Comparison of ENCODE assay signal across 22 cellular contexts in the genomic region with DNA sequence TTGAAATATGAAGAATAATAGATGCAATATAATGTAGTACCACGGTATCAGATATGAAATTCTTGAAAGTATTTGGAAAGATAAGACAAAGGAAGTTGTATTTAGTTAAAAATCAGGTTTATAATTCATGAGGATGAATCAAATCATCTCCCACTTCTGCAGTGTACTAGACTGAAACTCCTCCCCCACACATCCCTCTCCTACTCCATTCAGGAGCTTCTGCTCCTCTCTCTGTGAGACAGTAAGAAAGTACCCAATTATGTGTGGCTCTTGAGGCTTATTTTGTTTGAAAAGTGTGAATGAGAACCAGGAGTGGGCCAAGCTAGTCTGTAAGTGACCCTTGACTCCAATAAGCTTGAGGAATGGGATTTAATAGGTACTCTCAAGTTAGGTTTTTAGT.
"Had no signal": no experiment of that assay in that cellular context is flagged by ENCODE, and none has a peak within 500 bp of the region (broad histone marks: within the 10 kb centered on the region; RNA-seq: fewer than 3 reads in every experiment).

No MANE protein-coding gene starts in this region.

- DNase-seq: activated CD4-positive, alpha-beta memory T cell treated with anti-CD3 and anti-CD28 coated beads, Interleukin-2, amount 10 ng/mL, durations not matched to agents 7 days and 5 days; activated CD4-positive, alpha-beta T cell treated with anti-CD3 and anti-CD28 coated beads, Interleukin-2, amount 10 ng/mL, durations not matched to agents 24 days and 14 days; activated CD4-positive, CD25-positive, alpha-beta regulatory T cell; activated naive CD4-positive, alpha-beta T cell treated with Interleukin-2 at 50 U/mL for 16 hours; aorta; effector CD4-positive, alpha-beta T cell; heart left ventricle; kidney; lower lobe of right lung; mesendoderm; naive B cell; occipital lobe; stimulated activated CD4-positive, alpha-beta T cell treated with anti-CD3 and anti-CD28 coated beads, Interleukin-2, amount 100 ng/mL, for 48 hours; stimulated activated CD8-positive, alpha-beta memory T cell treated with anti-CD3 and anti-CD28 coated beads, Interleukin-4, amount 100 ng/mL, for 48 hours; stimulated activated naive CD4-positive, alpha-beta T cell; SW 1271; T-helper 17 cell; upper lobe of left lung had no signal

- H3K9me3 ChIP-seq: heart left ventricle, lower lobe of right lung, thoracic aorta, upper lobe of left lung had no signal

- H3K27ac ChIP-seq: heart left ventricle, lower lobe of right lung, thoracic aorta, upper lobe of left lung had no signal

- H3K4me3 Mint-ChIP-seq: activated CD4-positive, alpha-beta memory T cell treated with anti-CD3 and anti-CD28 coated beads, Interleukin-2, amount 10 ng/mL, durations not matched to agents 7 days and 5 days; activated CD4-positive, alpha-beta T cell treated with anti-CD3 and anti-CD28 coated beads, Interleukin-2, amount 10 ng/mL, durations not matched to agents 24 days and 14 days; dendritic cell treated with granulocyte-macrophage colony-stimulating factor and Interleukin-4, amounts not matched to agents 40 ng/mL and 50 ng/mL, for 4 days; naive B cell; T-helper 17 cell had no signal

- H3K4me3 ChIP-seq: heart left ventricle, lower lobe of right lung, thoracic aorta, upper lobe of left lung had no signal

- H3K27ac Mint-ChIP-seq: activated CD4-positive, alpha-beta memory T cell treated with anti-CD3 and anti-CD28 coated beads, Interleukin-2, amount 10 ng/mL, durations not matched to agents 7 days and 5 days; activated CD4-positive, alpha-beta T cell treated with anti-CD3 and anti-CD28 coated beads, Interleukin-2, amount 10 ng/mL, durations not matched to agents 24 days and 14 days; brain; dendritic cell treated with granulocyte-macrophage colony-stimulating factor and Interleukin-4, amounts not matched to agents 40 ng/mL and 50 ng/mL, for 4 days; T-helper 17 cell had no signal

- ATAC-seq: heart left ventricle, sciatic nerve, T-helper 17 cell had no signal

- H3K27me3 Mint-ChIP-seq: activated CD4-positive, alpha-beta memory T cell treated with anti-CD3 and anti-CD28 coated beads, Interleukin-2, amount 10 ng/mL, durations not matched to agents 7 days and 5 days; activated CD4-positive, alpha-beta T cell treated with anti-CD3 and anti-CD28 coated beads, Interleukin-2, amount 10 ng/mL, durations not matched to agents 24 days and 14 days; brain; dendritic cell treated with granulocyte-macrophage colony-stimulating factor and Interleukin-4, amounts not matched to agents 40 ng/mL and 50 ng/mL, for 4 days; naive B cell; T-helper 17 cell had no signal

- H3K9me3 Mint-ChIP-seq: dendritic cell treated with granulocyte-macrophage colony-stimulating factor and Interleukin-4, amounts not matched to agents 40 ng/mL and 50 ng/mL, for 4 days had no signal

- H3K27me3 ChIP-seq: heart left ventricle, upper lobe of left lung had no signal

- H3K36me3 ChIP-seq: heart left ventricle, lower lobe of right lung, thoracic aorta, upper lobe of left lung had no signal
